In the genomic region with DNA sequence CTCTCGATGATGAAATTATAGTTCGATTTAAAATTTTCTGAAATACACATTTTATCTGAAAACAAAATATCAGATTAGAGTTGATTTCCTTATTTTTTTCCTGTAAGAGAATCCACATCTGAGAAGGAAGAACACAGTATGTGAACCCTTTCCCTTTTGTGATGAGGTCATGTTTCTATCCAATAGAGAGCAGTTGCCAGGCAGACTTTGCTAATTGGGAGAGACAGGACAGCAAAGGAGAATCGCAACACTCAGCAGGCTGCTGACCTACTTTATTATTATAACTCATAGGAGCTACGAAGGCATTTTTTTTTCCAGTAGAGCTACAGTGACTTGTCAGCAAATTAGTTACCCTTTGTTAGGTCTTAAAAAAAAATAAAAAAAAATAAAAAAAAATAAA, we compare ENCODE assay signal across 8 cellular contexts.
A peak's percentile ranks its signal among the peaks of the same experiment; 100 is the strongest.
DNase-seq lines count a peak whose midpoint lies in the region; ATAC-seq, FAIRE-seq and TF ChIP-seq lines count a peak whose summit lies in the region.

No MANE protein-coding gene starts in this region.

- H3K27me3 ChIP-seq in right atrium auricular region = no peaks in the 10 kb centered on the region
- no peaks in the 10 kb centered on the region for H3K27me3 ChIP-seq in heart right ventricle
- no peaks in the 10 kb centered on the region for H3K27me3 ChIP-seq in upper lobe of right lung
- H3K27me3 ChIP-seq in tibial nerve = no peaks in the 10 kb centered on the region

- ATAC-seq in Right ventricle myocardium superior (ENCODE audit: poor library complexity) = peak; percentile 97
- peak; percentile 76 to 96 (median 89) for ATAC-seq in heart right ventricle
- peak; percentile 72 for ATAC-seq in upper lobe of right lung

- H3K27ac ChIP-seq in right atrium auricular region = no peak overlapping the region
- H3K27ac ChIP-seq in heart right ventricle = no peak overlapping the region
- H3K27ac ChIP-seq in upper lobe of right lung = no peak overlapping the region
- H3K27ac ChIP-seq in tibial nerve = no peak overlapping the region

- WGBS in heart right ventricle, 2 donors = 42 to 43% methylated on average over 4 of the region's 4 CpGs
- 47% methylated on average over 4 of the region's 4 CpGs for WGBS in tibial nerve, 2 donors
- WGBS in lower leg skin, 2 donors = 37 to 38% methylated on average over 4 of the region's 4 CpGs

- FAIRE-seq in GM12892 (lab: Jason Lieb, UNC) = no peak

- H3K4me1 ChIP-seq in right atrium auricular region (no peaks in the 10 kb centered on the region), heart right ventricle (no peaks in the 10 kb centered on the region), upper lobe of right lung (no peaks in the 10 kb centered on the region), tibial nerve (no peaks in the 10 kb centered on the region)

- TF ChIP-seq EP300 in tibial nerve (IDR thresholded peaks at IDR 0.05) = no peak

- intact Hi-C loops in Right ventricle myocardium superior (cut with DNase I) = no loop called here
- intact Hi-C loops in heart right ventricle (cut with DNase I) = no loop called here
- intact Hi-C loops in upper lobe of right lung (cut with DNase I) = no loop called here
- intact Hi-C loops in lower leg skin (cut with DNase I; ENCODE audit: low total_unique reads) = no loop called here

- H3K36me3 ChIP-seq in right atrium auricular region (no peaks in the 10 kb centered on the region), heart right ventricle (no peaks in the 10 kb centered on the region), upper lobe of right lung (no peaks in the 10 kb centered on the region), tibial nerve (no peaks in the 10 kb centered on the region)

- no peak overlapping the region for H3K4me3 ChIP-seq in right atrium auricular region
- no peak overlapping the region for H3K4me3 ChIP-seq in heart right ventricle
- no peak overlapping the region for H3K4me3 ChIP-seq in upper lobe of right lung
- no peak overlapping the region for H3K4me3 ChIP-seq in tibial nerve
- H3K4me3 ChIP-seq in lower leg skin (ENCODE audit: low read depth, poor library complexity, severe bottlenecking) = no peak overlapping the region

- TF ChIP-seq CTCF in right atrium auricular region (IDR thresholded peaks at IDR 0.05) (no peak), heart right ventricle (IDR thresholded peaks at IDR 0.05) (no peak), upper lobe of right lung (IDR thresholded peaks at IDR 0.05) (no peak), tibial nerve (IDR thresholded peaks at IDR 0.05) (no peak), lower leg skin (IDR thresholded peaks at IDR 0.05) (no peak)

- DNase-seq in Right ventricle myocardium superior = no peak
- no peak for DNase-seq in right atrium auricular region (ENCODE audit: low spot score)
- peak; percentile 46 for DNase-seq in NCI-H526 treated with DMSO at 0.1 percent for 48 hours (lab: John Stamatoyannopoulos, UW)
- peak in 1 of 2 donors; percentile 20 for DNase-seq in heart right ventricle
- no peak for DNase-seq in upper lobe of right lung
- no peak for DNase-seq in tibial nerve (ENCODE audit: low spot score in 2 of 2)
- no peak for DNase-seq in GM12892 (ENCODE audit: insufficient read length)
- DNase-seq in lower leg skin (ENCODE audit: low spot score in 2 of 2) = no peak

- H3K9me3 ChIP-seq in right atrium auricular region (no peaks in the 10 kb centered on the region), heart right ventricle (no peaks in the 10 kb centered on the region), upper lobe of right lung (no peaks in the 10 kb centered on the region), tibial nerve (no peaks in the 10 kb centered on the region)

- TF ChIP-seq POLR2A in tibial nerve (IDR thresholded peaks at IDR 0.05) = no peak
- TF ChIP-seq POLR2A in GM12892 (IDR thresholded peaks at IDR 0.05; ENCODE audit: low read depth, low read length) = no peak
- no peak for TF ChIP-seq POLR2A in lower leg skin (IDR thresholded peaks at IDR 0.05)
